12 cellular contexts compared by ENCODE assay signal in the genomic region with DNA sequence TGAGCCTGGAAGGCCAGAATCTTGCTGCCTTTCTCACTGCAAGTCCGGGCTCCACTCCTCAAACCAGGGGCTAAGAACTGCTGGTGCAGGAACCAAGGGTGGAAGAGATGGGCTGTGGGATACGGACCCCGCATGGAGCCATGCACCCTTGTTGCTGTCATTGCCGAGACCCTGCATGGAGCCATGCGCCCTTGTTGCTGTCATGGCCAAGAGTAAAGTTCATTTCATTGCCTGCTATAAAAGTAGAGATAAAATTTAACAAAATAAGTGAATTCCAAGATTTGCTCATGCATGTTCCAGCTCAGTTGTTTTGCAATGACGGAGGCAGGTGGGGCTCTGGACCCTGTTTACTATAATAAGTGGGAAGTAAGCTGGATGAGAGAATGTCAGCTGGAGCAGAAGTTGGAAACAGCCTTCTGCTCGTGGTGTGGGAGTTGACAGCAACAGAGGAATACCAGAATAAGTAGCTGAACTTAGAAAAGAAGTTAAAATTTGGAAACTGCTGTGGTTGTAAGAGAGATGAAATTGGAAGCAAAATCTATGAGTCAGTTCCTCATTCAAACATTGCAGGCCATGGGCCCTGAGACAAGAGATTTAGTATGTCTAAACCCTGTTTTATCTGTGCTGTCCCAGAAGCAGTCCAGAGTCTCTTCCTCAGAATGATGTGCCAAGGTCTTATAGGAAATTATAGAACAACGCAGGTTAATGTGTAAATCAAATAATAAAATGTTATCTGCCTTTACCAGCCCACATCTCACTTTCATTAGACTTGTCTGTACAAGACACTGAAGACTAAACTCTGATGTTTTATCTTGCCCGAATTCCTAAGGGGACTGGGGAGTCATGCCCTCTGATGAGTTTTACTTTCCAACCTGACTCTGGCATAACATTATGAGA. TPM values are rescaled to one million over a fixed set of nuclear protein-coding genes. Genes with fewer than 3 reads are reported as not detected.
A peak's percentile ranks its signal among the peaks of the same experiment; 100 is the strongest.
DNase-seq lines count a peak whose midpoint lies in the region; ATAC-seq and TF ChIP-seq lines count a peak whose summit lies in the region.
"Had no signal": no experiment of that assay in that cellular context is flagged by ENCODE, and none has a peak within 500 bp of the region (broad histone marks: within the 10 kb centered on the region; RNA-seq: fewer than 3 reads in every experiment).

No MANE protein-coding gene starts in this region.

- 56% methylated on average over 9 of the region's 9 CpGs for WGBS in suprapubic skin

- intact Hi-C loops in MCF 10A (cut with micrococcal nuclease) (no loop called here), left ventricle myocardium superior (cut with micrococcal nuclease) (no loop called here)

- H3K9me3 ChIP-seq in suprapubic skin, result no peaks in the 10 kb centered on the region

- no peaks in the 10 kb centered on the region for H3K9me3 Mint-ChIP-seq in MCF 10A (ENCODE audit: unreplicated experiment)
- H3K9me3 Mint-ChIP-seq: dendritic cell treated with granulocyte-macrophage colony-stimulating factor and Interleukin-4, amounts not matched to agents 40 ng/mL and 50 ng/mL, for 4 days had no signal

- peak overlapping the region; percentile 64 for H3K27ac ChIP-seq in suprapubic skin
- H3K27ac ChIP-seq: VCaP had no signal

- BruUV-seq in MCF 10A (replicated peaks; lab: Mats Ljungman, UMichigan), result no TSS peak

- H3K4me1 ChIP-seq in suprapubic skin, result peaks cover 17% of the 10 kb centered on the region

- DNase-seq in LHCN-M2 (ENCODE audit: low read depth) (peak; percentile 63), MCF 10A (ENCODE audit: unreplicated experiment) (peak; percentile 22), left ventricle myocardium superior (peak; percentile 61), suprapubic skin (ENCODE audit: low spot score in 2 of 2) (no peak), NCI-H1694 (lab: John Stamatoyannopoulos, UW) (no peak), NCI-H82 treated with DMSO at 0.1 percent for 48 hours (lab: John Stamatoyannopoulos, UW; ENCODE audit: unreplicated experiment) (no peak)
- DNase-seq: NCI-H1105 treated with DMSO at 0.1 percent for 48 hours, nucleus accumbens had no signal

- H3K4me3 Mint-ChIP-seq in MCF 10A (ENCODE audit: unreplicated experiment), result no peak overlapping the region
- H3K4me3 Mint-ChIP-seq: dendritic cell treated with granulocyte-macrophage colony-stimulating factor and Interleukin-4, amounts not matched to agents 40 ng/mL and 50 ng/mL, for 4 days had no signal

- H3K36me3 ChIP-seq in suprapubic skin, result no peaks in the 10 kb centered on the region

- TF ChIP-seq POLR2A in suprapubic skin (IDR thresholded peaks at IDR 0.05), result no peak

- no peaks in the 10 kb centered on the region for H3K27me3 ChIP-seq in suprapubic skin

- peaks cover 24% of the 10 kb centered on the region for H3K4me1 Mint-ChIP-seq in MCF 10A (ENCODE audit: insufficient read depth, unreplicated experiment)

- ATAC-seq in left ventricle myocardium superior, result peak; percentile 95
- no peak for ATAC-seq in HG02852 (IDR thresholded peaks at IDR 0.05; ENCODE audit: unreplicated experiment)
- no peak for ATAC-seq in GM21515 (IDR thresholded peaks at IDR 0.05; ENCODE audit: unreplicated experiment)

- H3K4me3 ChIP-seq in suprapubic skin, result no peak overlapping the region

- peaks cover 6% of the 10 kb centered on the region for H3K36me3 Mint-ChIP-seq in MCF 10A (ENCODE audit: insufficient read depth, unreplicated experiment)

- H3K27ac Mint-ChIP-seq in MCF 10A (ENCODE audit: low read depth, unreplicated experiment), result peak overlapping the region; percentile 29
- H3K27ac Mint-ChIP-seq: dendritic cell treated with granulocyte-macrophage colony-stimulating factor and Interleukin-4, amounts not matched to agents 40 ng/mL and 50 ng/mL, for 4 days had no signal

- no peak for TF ChIP-seq CTCF in MCF 10A (IDR thresholded peaks at IDR 0.05; ENCODE audit: unreplicated experiment)
- TF ChIP-seq CTCF in suprapubic skin (IDR thresholded peaks at IDR 0.05), result no peak

- POLR2A ChIA-PET in MCF 10A (lab: Yijun Ruan, JAX), result interaction anchor here (1.0 to 2.0 kb wide), 5 partner anchors 13 to 46 kb away, joined by 3 to 7 read pairs (median 4); no protein-coding TSS in a partner anchor

- no peak for TF ChIP-seq EP300 in suprapubic skin (IDR thresholded peaks at IDR 0.05)

- H3K27me3 Mint-ChIP-seq in MCF 10A (ENCODE audit: insufficient read depth, unreplicated experiment), result no peaks in the 10 kb centered on the region

- CTCF ChIA-PET in MCF 10A (lab: Yijun Ruan, JAX), result no interaction called here

RNA-seq across cellular contexts. Expression of a gene that starts 15.8 kb away (rescaled TPM):
- 14.9 and 18.6 TPM in 2 replicates for total RNA-seq in LHCN-M2 (2014; rRNA removed)
- 22.6 TPM for polyA plus RNA-seq in LHCN-M2 (2012)
- 0.05 TPM in 1 of 2 replicates, not detected in the other for total RNA-seq in MCF 10A (2022)
- total RNA-seq in left ventricle myocardium superior, result 10.7 TPM
- 100 to 1,000 TPM in 2 of 4 donors, 10 to 100 TPM in 2; 80.9 to 149 (median 107) TPM for total RNA-seq in suprapubic skin

Comparison
In these comparisons a context has a peak if more than half of its experiments do, and no peak if none do; other contexts are left out.
1. DNase-seq: peak in LHCN-M2 (single experiment), MCF 10A (single experiment) and left ventricle myocardium superior (single experiment); none in suprapubic skin (0 of 2), NCI-H1694 (single experiment) and NCI-H82 treated with DMSO at 0.1 percent for 48 hours (single experiment).